Comparison of ENCODE assay signal across 18 cellular contexts in genomic region chr12:50082644-50083043, GRCh38. TPM values are rescaled to one million over a fixed set of nuclear protein-coding genes. Genes with fewer than 3 reads are reported as not detected.
A peak's percentile ranks its signal among the peaks of the same experiment; 100 is the strongest.
DNase-seq lines count a peak whose midpoint lies in the region; ATAC-seq and TF ChIP-seq lines count a peak whose summit lies in the region.
"Had no signal": no experiment of that assay in that cellular context is flagged by ENCODE, and none has a peak within 500 bp of the region (broad histone marks: within the 10 kb centered on the region; RNA-seq: fewer than 3 reads in every experiment).

No MANE protein-coding gene starts in this region.

- H3K9ac ChIP-seq in colonic mucosa (ENCODE audit: low read depth in 2 of 2, low read length in 2 of 2) = no peak overlapping the region
- H3K9ac ChIP-seq in neuronal stem cell (ENCODE audit: low read depth, low read length, poor library complexity) = no peak overlapping the region
- H3K9ac ChIP-seq: parathyroid adenoma had no signal

- H3K27me3 Mint-ChIP-seq in CD8-positive, alpha-beta T cell (ENCODE audit: low read depth) = no peaks in the 10 kb centered on the region
- H3K27me3 Mint-ChIP-seq in IgD-negative memory B cell (peaks cover 1% of the 10 kb centered on the region), WTC11 (ENCODE audit: low read depth) (peaks cover 32% of the 10 kb centered on the region)
- H3K27me3 Mint-ChIP-seq: T-cell had no signal

- H3K4ac ChIP-seq in neuronal stem cell (ENCODE audit: low read length) = no peak overlapping the region

- intact Hi-C loops in CD8-positive, alpha-beta T cell (cut with DNase I, micrococcal nuclease) = no loop called here
- intact Hi-C loops in colonic mucosa (cut with DNase I) = loop anchor here (10.0 kb wide), 1 partner anchor 232 kb away; no protein-coding TSS in a partner anchor

- H3K9me3 ChIP-seq in CD8-positive, alpha-beta T cell (ENCODE audit: low read length) = no peaks in the 10 kb centered on the region
- no peaks in the 10 kb centered on the region for H3K9me3 ChIP-seq in colonic mucosa
- no peaks in the 10 kb centered on the region for H3K9me3 ChIP-seq in neuronal stem cell (replicated peaks in 1 of 2; ENCODE audit: control insufficient read depth in 2 of 2, insufficient read depth in 1 of 2, low read depth in 1 of 2, low read length in 2 of 2)

- no peak overlapping the region for H3K4me3 Mint-ChIP-seq in CD8-positive, alpha-beta T cell
- H3K4me3 Mint-ChIP-seq in IgD-negative memory B cell = peak overlapping the region in 3 of 4 donors; percentile 2 to 81 (median 73)
- H3K4me3 Mint-ChIP-seq in WTC11 = no peak overlapping the region

- no peak overlapping the region for H2BK5ac ChIP-seq in neuronal stem cell (ENCODE audit: low read length)

- no peak overlapping the region for H3K4me3 ChIP-seq in CD8-positive, alpha-beta T cell (ENCODE audit: low read depth, low read length)
- no peak overlapping the region for H3K4me3 ChIP-seq in colonic mucosa
- no peak overlapping the region for H3K4me3 ChIP-seq in neuronal stem cell (ENCODE audit: low read length in 2 of 2)
- H3K4me3 ChIP-seq: GM12878, smooth muscle cell had no signal

- no peak overlapping the region for H4K8ac ChIP-seq in neuronal stem cell (ENCODE audit: low read depth, low read length)

- H3K23ac ChIP-seq in neuronal stem cell (ENCODE audit: low read depth, low read length, poor library complexity) = no peak overlapping the region

- peaks cover 7% of the 10 kb centered on the region for H3K4me1 ChIP-seq in CD8-positive, alpha-beta T cell (ENCODE audit: insufficient read depth, low read length)
- H3K4me1 ChIP-seq in colonic mucosa = no peaks in the 10 kb centered on the region
- peaks cover 9 to 18% of the 10 kb centered on the region in 2 donors for H3K4me1 ChIP-seq in neuronal stem cell (ENCODE audit: control insufficient read depth in 2 of 2, insufficient read depth in 1 of 2, low read depth in 1 of 2, low read length in 2 of 2)

- no peaks in the 10 kb centered on the region for H3K79me1 ChIP-seq in neuronal stem cell (ENCODE audit: low read depth, low read length)

- no peak overlapping the region for H4K91ac ChIP-seq in neuronal stem cell (ENCODE audit: low read depth, low read length, poor library complexity)

- no peak overlapping the region for H3K27ac ChIP-seq in CD8-positive, alpha-beta T cell (ENCODE audit: low read depth, low read length)
- H3K27ac ChIP-seq in colonic mucosa (peak overlapping the region; percentile 17), neuronal stem cell (replicated peaks; ENCODE audit: low read length) (no peak overlapping the region)
- H3K27ac ChIP-seq: epithelial cell of prostate, HL-60, parathyroid adenoma had no signal

- no peaks in the 10 kb centered on the region for H3K27me3 ChIP-seq in CD8-positive, alpha-beta T cell (ENCODE audit: insufficient read depth, low read length)
- no peaks in the 10 kb centered on the region for H3K27me3 ChIP-seq in colonic mucosa
- peaks cover 0 to 2% (median 0%) of the 10 kb centered on the region in 3 experiments for H3K27me3 ChIP-seq in neuronal stem cell (ENCODE audit: control insufficient read depth in 3 of 3, insufficient read depth in 3 of 3, low read depth in 1 of 3, low read length in 3 of 3)

- peak overlapping the region; percentile 77 for H2AFZ ChIP-seq in neuronal stem cell (ENCODE audit: low read length)

- POLR2A ChIA-PET in CD8-positive, alpha-beta T cell (lab: Charles Lee) = interaction anchor here (0.5 to 1.7 kb wide), 3 partner anchors 12 to 83 kb away, joined by 3 to 8 read pairs (median 5); partner anchors contain the start of gene COX14
- POLR2A ChIA-PET in WTC11 (lab: Charles Lee) = no interaction called here

- H3K14ac ChIP-seq in neuronal stem cell (ENCODE audit: low read length) = no peak overlapping the region

- H3K36me3 Mint-ChIP-seq in CD8-positive, alpha-beta T cell = peaks cover 21% of the 10 kb centered on the region
- H3K36me3 Mint-ChIP-seq in IgD-negative memory B cell = no peaks in the 10 kb centered on the region
- H3K36me3 Mint-ChIP-seq in WTC11 = peaks cover 13% of the 10 kb centered on the region

- H3K27ac Mint-ChIP-seq in CD8-positive, alpha-beta T cell = peak overlapping the region; percentile 43
- H3K27ac Mint-ChIP-seq in IgD-negative memory B cell = no peak overlapping the region
- no peak overlapping the region for H3K27ac Mint-ChIP-seq in WTC11
- H3K27ac Mint-ChIP-seq: activated B cell treated with CpG ODN at 0.5 μM for 24 hours had no signal

- H3K9me3 Mint-ChIP-seq in CD8-positive, alpha-beta T cell = no peaks in the 10 kb centered on the region
- H3K9me3 Mint-ChIP-seq in IgD-negative memory B cell (no peaks in the 10 kb centered on the region), WTC11 (no peaks in the 10 kb centered on the region)
- H3K9me3 Mint-ChIP-seq: activated B cell treated with CpG ODN at 0.5 μM for 24 hours, T-cell had no signal

- no peak for DNase-seq in CD8-positive, alpha-beta T cell
- DNase-seq in colonic mucosa (peak; percentile 82), neuronal stem cell (ENCODE audit: low spot score) (no peak), WTC11 (ENCODE audit: low spot score) (no peak)
- DNase-seq: activated B cell treated with CpG ODN at 0.5 μM for 24 hours, midbrain, T-cell had no signal

- peak overlapping the region; percentile 56 for H2AK5ac ChIP-seq in neuronal stem cell (ENCODE audit: low read depth, low read length)

- no peak overlapping the region for H2BK15ac ChIP-seq in neuronal stem cell (ENCODE audit: low read length)

- no peak overlapping the region for H3K18ac ChIP-seq in neuronal stem cell (ENCODE audit: low read length)

- H3K4me2 ChIP-seq in neuronal stem cell (ENCODE audit: insufficient read depth, low read length, poor library complexity, severe bottlenecking) = no peak overlapping the region
- H3K4me2 ChIP-seq: smooth muscle cell had no signal

- H3K4me1 Mint-ChIP-seq in CD8-positive, alpha-beta T cell (ENCODE audit: low read depth) = peaks cover 29% of the 10 kb centered on the region
- peaks cover 11 to 15% (median 12%) of the 10 kb centered on the region in 3 donors for H3K4me1 Mint-ChIP-seq in IgD-negative memory B cell
- H3K4me1 Mint-ChIP-seq in WTC11 = peaks cover 24% of the 10 kb centered on the region

- H2BK120ac ChIP-seq in neuronal stem cell (ENCODE audit: low read depth, low read length) = no peak overlapping the region

- TF ChIP-seq CTCF in CD8-positive, alpha-beta T cell (IDR thresholded peaks at IDR 0.05) = no peak
- TF ChIP-seq CTCF in colonic mucosa (IDR thresholded peaks at IDR 0.05) = no peak
- TF ChIP-seq CTCF in WTC11 (IDR thresholded peaks at IDR 0.05) = no peak

- CTCF ChIA-PET in CD8-positive, alpha-beta T cell (lab: Charles Lee) = interaction anchor here (0.8 to 11.4 kb wide), 4 partner anchors 12 to 92 kb away, joined by 3 to 121 read pairs (median 42); partner anchors contain the start of gene COX14
- CTCF ChIA-PET in WTC11 (lab: Charles Lee) = interaction anchor here (1.2 to 1.3 kb wide), 4 partner anchors 12 to 115 kb away, joined by 4 to 5 read pairs (median 4); no protein-coding TSS in a partner anchor

- ATAC-seq in CD8-positive, alpha-beta T cell = no peak
- ATAC-seq in WTC11 (no peak), GM19397 (IDR thresholded peaks at IDR 0.05; ENCODE audit: unreplicated experiment) (no peak), HG03097 (IDR thresholded peaks at IDR 0.05; ENCODE audit: low FRiP score, unreplicated experiment) (no peak)
- ATAC-seq: GM12878, T-cell had no signal

- peaks cover 5% of the 10 kb centered on the region for H3K36me3 ChIP-seq in CD8-positive, alpha-beta T cell (ENCODE audit: insufficient read depth, low read length)
- no peaks in the 10 kb centered on the region for H3K36me3 ChIP-seq in colonic mucosa
- H3K36me3 ChIP-seq in neuronal stem cell (replicated peaks in 1 of 2; ENCODE audit: control insufficient read depth in 2 of 2, insufficient read depth in 2 of 2, low read length in 2 of 2) = peaks cover 13 to 20% of the 10 kb centered on the region in 2 donors

- H2BK12ac ChIP-seq in neuronal stem cell (ENCODE audit: low read length) = no peak overlapping the region

- WGBS in neuronal stem cell (ENCODE audit: extremely low coverage in 2 of 2, insufficient read length in 2 of 2, insufficient replicate concordance in 1 of 2), 2 donors = no CpG with 5 or more reads among the region's 7 CpGs

RNA-seq across cellular contexts. Expression of gene SMARCD1, which starts 2.5 kb away (rescaled TPM):
- 10 to 100 TPM; 90.2 to 92.1 TPM for total RNA-seq in CD8-positive, alpha-beta T cell
- polyA plus RNA-seq in IgD-negative memory B cell = 27.9 TPM
- total RNA-seq in colonic mucosa (10 to 100 TPM; 30.6 to 43.9 TPM), WTC11 (2021) (150 to 165 TPM (median 152 TPM) in 3 replicates)
- polyA plus RNA-seq in neuronal stem cell (2013, experiment 1 of 2) = 125 TPM
- polyA plus RNA-seq in neuronal stem cell (2013, experiment 2 of 2) = 122 TPM

RNA-seq across cellular contexts. Expression of gene GPD1, which starts 21.2 kb away (rescaled TPM):
- under 1 TPM; 0.24 to 0.50 TPM for total RNA-seq in CD8-positive, alpha-beta T cell
- not detected for polyA plus RNA-seq in IgD-negative memory B cell
- 1 to 10 TPM; 2.1 to 3.4 TPM for total RNA-seq in colonic mucosa
- polyA plus RNA-seq in neuronal stem cell (2013, experiment 1 of 2) = 0.03 TPM
- polyA plus RNA-seq in neuronal stem cell (2013, experiment 2 of 2) = 0.03 TPM
- 0.39 to 0.77 TPM (median 0.62 TPM) in 3 replicates for total RNA-seq in WTC11 (2021)
- total RNA-seq: glomerular endothelial cell, RPMI7951, smooth muscle cell had no signal
- polyA plus RNA-seq: CD14-positive monocyte had no signal

RNA-seq across cellular contexts. Expression of gene ASIC1, which starts 25.2 kb away (rescaled TPM):
- total RNA-seq in CD8-positive, alpha-beta T cell = 1 to 10 TPM; 2.9 to 3.8 TPM
- not detected for polyA plus RNA-seq in IgD-negative memory B cell
- 1 to 10 TPM; 1.0 to 1.1 TPM for total RNA-seq in colonic mucosa
- polyA plus RNA-seq in neuronal stem cell (2013, experiment 1 of 2) = 15.9 TPM
- polyA plus RNA-seq in neuronal stem cell (2013, experiment 2 of 2) = 15.8 TPM
- total RNA-seq in WTC11 (2021) = 3.9 to 4.9 TPM (median 4.5 TPM) in 3 replicates
- total RNA-seq: activated B cell treated with CpG ODN at 0.5 μM for 24 hours had no signal
- polyA plus RNA-seq: CD14-positive monocyte had no signal

RNA-seq across cellular contexts. Expression of gene COX14, which starts 29.4 kb away (rescaled TPM):
- 10 to 100 TPM; 42.2 to 43.3 TPM for total RNA-seq in CD8-positive, alpha-beta T cell
- 224 TPM for polyA plus RNA-seq in IgD-negative memory B cell
- total RNA-seq in colonic mucosa (10 to 100 TPM; 74.4 to 86.8 TPM), WTC11 (2021) (34.0 to 41.4 TPM (median 40.4 TPM) in 3 replicates)
- 49.2 TPM for polyA plus RNA-seq in neuronal stem cell (2013, experiment 1 of 2)
- 48.1 TPM for polyA plus RNA-seq in neuronal stem cell (2013, experiment 2 of 2)

RNA-seq across cellular contexts. Expression of gene RACGAP1, which starts 57.4 kb away (rescaled TPM):
- total RNA-seq in CD8-positive, alpha-beta T cell = 1 to 10 TPM; 2.2 to 2.8 TPM
- 13.7 TPM for polyA plus RNA-seq in IgD-negative memory B cell
- total RNA-seq in colonic mucosa (10 to 100 TPM; 36.2 to 83.8 TPM), WTC11 (2021) (76.6 to 87.7 TPM (median 77.3 TPM) in 3 replicates)
- polyA plus RNA-seq in neuronal stem cell (2013, experiment 1 of 2) = 60.2 TPM
- 61.2 TPM for polyA plus RNA-seq in neuronal stem cell (2013, experiment 2 of 2)

Comparison
In these comparisons a context has a peak if more than half of its experiments do, and no peak if none do; other contexts are left out.
1. H3K4me3 Mint-ChIP-seq: peak in IgD-negative memory B cell (3 of 4); none in CD8-positive, alpha-beta T cell (single experiment) and WTC11 (single experiment).